ENCODE assay signal across 11 cellular contexts in the genomic region with DNA sequence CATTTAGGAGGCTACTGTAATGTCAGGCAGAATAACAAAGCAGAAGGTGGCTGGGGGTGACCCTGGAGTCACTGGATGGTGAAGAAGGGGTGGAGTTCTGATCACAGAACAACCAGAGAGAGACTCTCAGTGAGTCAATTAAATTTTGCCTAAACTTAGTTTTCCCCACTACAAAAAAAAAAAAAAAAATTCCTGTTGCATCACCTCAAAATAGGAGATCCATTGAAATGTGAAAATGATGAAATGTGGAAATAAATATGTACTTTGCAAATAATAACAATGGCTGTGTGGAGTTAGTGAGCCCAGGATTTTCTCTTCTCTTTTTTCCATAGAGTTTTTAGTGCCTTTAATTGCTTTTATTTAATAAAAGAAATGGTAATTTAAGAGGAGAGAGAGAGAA.
"Had no signal": no experiment of that assay in that cellular context is flagged by ENCODE, and none has a peak within 500 bp of the region (broad histone marks: within the 10 kb centered on the region; RNA-seq: fewer than 3 reads in every experiment).

No MANE protein-coding gene starts in this region.

- ATAC-seq: activated CD8-positive, alpha-beta T cell treated with anti-CD3 and anti-CD28 coated beads, Interleukin-2, amount 10 ng/mL, durations not matched to agents 7 days and 5 days; activated naive CD8-positive, alpha-beta T cell treated with anti-CD3 and anti-CD28 coated beads, Interleukin-2, amount 50 U/mL, for 24 hours; natural killer cell treated with Interleukin-12 subunit alpha and Interleukin-12 subunit beta and Interleukin-15 and Interleukin-18, amount 100 ng/mL, for 72 hours; stimulated activated effector memory CD8-positive, alpha-beta T cell treated with anti-CD3 and anti-CD28 coated beads, Interleukin-12 subunit alpha, Interleukin-12 subunit beta, amount 100 ng/mL, for 72 hours; WTC11 had no signal

- H3K27ac ChIP-seq: skin epidermis had no signal

- DNase-seq: activated CD4-positive, alpha-beta T cell treated with anti-CD3 and anti-CD28 coated beads for 48 hours; activated CD8-positive, alpha-beta memory T cell treated with anti-CD3 and anti-CD28 coated beads, Interleukin-2, amount 50 U/mL, for 48 hours; activated CD8-positive, alpha-beta T cell treated with anti-CD3 and anti-CD28 coated beads, Interleukin-2, amount 10 ng/mL, durations not matched to agents 7 days and 5 days; activated naive CD8-positive, alpha-beta T cell treated with anti-CD3 and anti-CD28 coated beads, Interleukin-2, amount 50 U/mL, for 24 hours; left cardiac atrium; mammary epithelial cell; trophoblast cell had no signal

- H3K4me3 ChIP-seq: skin epidermis had no signal
